In the genomic region with DNA sequence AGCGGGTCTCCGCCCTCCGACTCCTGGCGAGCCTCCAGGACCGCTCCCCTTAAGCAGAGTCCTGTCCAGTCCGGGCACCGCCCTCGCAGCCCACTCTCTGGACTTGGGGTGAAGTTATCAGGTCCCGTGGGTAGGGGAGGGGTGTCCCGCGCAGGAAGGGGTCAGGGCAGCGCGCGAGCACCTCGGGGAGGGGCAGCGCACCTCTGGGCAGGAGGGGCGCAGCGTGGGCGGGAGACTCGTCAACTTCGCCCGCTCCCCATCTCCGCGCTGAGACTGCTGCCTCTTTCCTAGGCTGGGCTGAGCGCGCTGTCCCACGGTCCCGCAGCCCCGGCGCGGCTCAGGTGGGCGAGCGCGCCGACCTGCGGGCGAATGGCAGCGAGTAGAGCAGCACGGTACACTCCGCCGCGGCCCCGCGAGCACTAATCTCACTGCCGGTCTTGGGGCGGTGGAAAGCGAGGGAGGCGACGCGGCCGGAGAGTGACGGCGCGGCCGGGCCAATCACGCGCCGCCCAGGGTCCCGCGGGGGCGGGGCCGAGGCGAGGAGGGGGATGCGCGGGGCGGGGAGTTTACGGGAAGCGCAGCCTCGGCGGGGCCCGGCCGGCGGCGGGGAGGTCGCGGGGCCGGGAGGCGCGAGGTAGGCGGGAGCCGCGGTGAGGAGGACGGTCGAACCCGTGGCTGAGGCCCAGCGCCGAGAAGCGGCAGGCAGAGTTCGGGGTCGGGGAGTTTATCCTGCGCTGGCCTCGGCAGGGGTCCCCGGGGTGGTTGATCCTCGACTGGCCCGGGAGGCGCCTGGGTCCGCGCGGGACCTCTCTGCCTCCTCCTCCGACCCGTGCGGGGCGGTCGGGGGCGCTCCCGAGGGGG, we compare ENCODE assay signal across 9 cellular contexts. TPM values are rescaled to one million over a fixed set of nuclear protein-coding genes. Genes with fewer than 3 reads are reported as not detected.
A peak's percentile ranks its signal among the peaks of the same experiment; 100 is the strongest.
DNase-seq lines count a peak whose midpoint lies in the region; ATAC-seq and TF ChIP-seq lines count a peak whose summit lies in the region.
"Had no signal": no experiment of that assay in that cellular context is flagged by ENCODE, and none has a peak within 500 bp of the region (broad histone marks: within the 10 kb centered on the region; RNA-seq: fewer than 3 reads in every experiment).

A gene (minus strand): TSS at position 421 of the 861 bp plus-strand sequence. CDS start 696 bp downstream, outside the sequence.

- H3K4me3 ChIP-seq in colonic mucosa = peak within 1 kb of the TSS; percentile 91

- ATAC-seq in GM18867 (IDR thresholded peaks at IDR 0.05; ENCODE audit: unreplicated experiment) (peak; percentile 76), HG03097 (IDR thresholded peaks at IDR 0.05; ENCODE audit: low FRiP score, unreplicated experiment) (peak; percentile 79), left lobe of liver (peak; percentile 82)

- H3K4me1 ChIP-seq in colonic mucosa = no peaks in the 10 kb centered on the region

- H3K9ac ChIP-seq in colonic mucosa (ENCODE audit: low read depth in 2 of 2, low read length in 2 of 2) = peak within 1 kb of the TSS; percentile 88 to 91

- H3K9me3 ChIP-seq in colonic mucosa = no peaks in the 10 kb centered on the region

- H3K27ac ChIP-seq in colonic mucosa = peak within 1 kb of the TSS; percentile 93
- H3K27ac ChIP-seq: epithelial cell of prostate had no signal

- DNase-seq in AG08395 (ENCODE audit: low spot score) (peak; percentile 95), NCI-H510A (lab: John Stamatoyannopoulos, UW) (peak; percentile 61), colonic mucosa (peak; percentile 92), left lobe of liver (ENCODE audit: low spot score) (peak; percentile 94)
- DNase-seq in activated CD4-positive, alpha-beta T cell treated with anti-CD3 and anti-CD28 coated beads for 48 hours = peak; percentile 92
- DNase-seq in stimulated activated CD4-positive, alpha-beta T cell treated with anti-CD3 and anti-CD28 coated beads, Interleukin-2, amount 100 ng/mL, for 4 hours (ENCODE audit: low read depth) = peak; percentile 84

- no peak for TF ChIP-seq CTCF in colonic mucosa (IDR thresholded peaks at IDR 0.05)

- H3K27me3 ChIP-seq in colonic mucosa = no peaks in the 10 kb centered on the region

- intact Hi-C loops in colonic mucosa (cut with DNase I) = loop anchor here (5.0 kb wide), 1 partner anchor 202 kb away; no protein-coding TSS in a partner anchor

- no peaks in the 10 kb centered on the region for H3K36me3 ChIP-seq in colonic mucosa

RNA-seq across cellular contexts. Expression of the gene that starts here (rescaled TPM):
- total RNA-seq in colonic mucosa (10 to 100 TPM; 43.5 to 77.1 TPM), left lobe of liver (116 TPM)

Comparison
In these comparisons a context has a peak if more than half of its experiments do, and no peak if none do; other contexts are left out.
1. Peak in every context shown above with its lines: DNase-seq, ATAC-seq, H3K4me3 ChIP-seq and H3K27ac ChIP-seq.